ENCODE assay signal across 17 cellular contexts in the genomic region with DNA sequence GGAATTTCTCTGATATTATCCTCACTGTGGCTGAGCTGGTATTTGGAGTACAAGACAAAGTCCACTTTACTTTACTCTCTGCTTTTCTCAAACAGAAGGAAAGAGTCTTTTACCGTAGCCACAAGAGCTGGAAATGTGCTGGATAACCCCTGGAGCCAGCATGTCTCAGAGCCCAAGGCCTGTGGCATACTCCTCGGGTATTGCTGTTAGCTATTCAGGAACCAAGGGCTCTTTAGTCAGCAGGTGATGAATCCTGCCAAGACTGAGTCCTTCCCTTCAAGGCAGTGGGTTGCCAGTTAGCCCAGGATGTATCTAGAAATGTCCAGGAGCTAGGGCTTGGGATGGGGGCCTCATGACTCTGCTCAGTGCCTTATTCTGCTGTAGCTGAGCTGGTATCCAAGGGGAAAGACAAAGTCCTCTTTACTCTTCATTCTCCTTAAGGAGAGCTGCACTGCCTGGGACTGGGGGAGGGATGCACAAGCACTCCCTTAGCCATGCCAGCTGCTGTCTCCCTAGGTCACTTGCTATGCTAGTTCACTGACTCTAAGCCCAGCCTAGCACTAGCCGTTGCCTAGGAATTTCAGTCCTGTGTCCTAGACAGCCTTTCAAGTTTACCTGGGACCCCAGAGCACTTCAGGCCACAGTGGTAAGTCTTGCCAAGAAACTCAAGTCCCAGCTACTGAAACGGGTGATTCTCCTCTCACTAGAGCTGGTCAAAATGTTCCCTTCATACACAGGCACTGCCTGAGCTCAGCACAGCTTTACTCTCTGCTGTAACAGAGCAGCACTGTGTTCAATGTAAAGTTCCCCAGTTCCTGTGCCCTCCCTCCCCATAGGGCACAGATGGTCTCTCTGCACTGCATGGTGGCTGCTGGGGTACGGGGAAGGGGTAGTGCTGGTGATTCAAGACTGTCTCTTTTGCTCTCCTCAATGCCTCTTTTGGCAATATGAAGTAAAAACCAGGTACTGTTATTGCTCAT.
"Had no signal": no experiment of that assay in that cellular context is flagged by ENCODE, and none has a peak within 500 bp of the region (broad histone marks: within the 10 kb centered on the region; RNA-seq: fewer than 3 reads in every experiment).

No MANE protein-coding gene starts in this region.

- H3K27me3 Mint-ChIP-seq: dendritic cell treated with granulocyte-macrophage colony-stimulating factor and Interleukin-4, amounts not matched to agents 40 ng/mL and 50 ng/mL, for 4 days had no signal

- DNase-seq: activated CD4-positive, alpha-beta memory T cell treated with anti-CD3 and anti-CD28 coated beads for 36 hours; activated CD4-positive, alpha-beta T cell treated with anti-CD3 and anti-CD28 coated beads for 36 hours; activated naive CD8-positive, alpha-beta T cell treated with anti-CD3 and anti-CD28 coated beads for 36 hours; amniotic stem cell; effector CD8-positive, alpha-beta T cell; esophagus squamous epithelium; left cardiac atrium; lower lobe of right lung; midbrain; nephron progenitor cell; right cardiac atrium; stomach; testis had no signal

- H3K4me1 Mint-ChIP-seq: activated CD4-positive, alpha-beta T cell treated with anti-CD3 and anti-CD28 coated beads for 36 hours; activated naive CD8-positive, alpha-beta T cell treated with anti-CD3 and anti-CD28 coated beads for 36 hours; nephron progenitor cell had no signal

- H3K36me3 ChIP-seq: cardiac muscle cell, esophagus squamous epithelium, lower lobe of right lung, prostate gland, stomach had no signal

- H3K4me3 ChIP-seq: cardiac muscle cell, esophagus squamous epithelium, lower lobe of right lung, prostate gland, stomach, testis had no signal

- H3K27me3 ChIP-seq: cardiac muscle cell, esophagus squamous epithelium, stomach, testis had no signal

- H3K4me3 Mint-ChIP-seq: activated CD4-positive, alpha-beta memory T cell treated with anti-CD3 and anti-CD28 coated beads for 36 hours; activated CD4-positive, alpha-beta T cell treated with anti-CD3 and anti-CD28 coated beads for 36 hours; activated naive CD8-positive, alpha-beta T cell treated with anti-CD3 and anti-CD28 coated beads for 36 hours; dendritic cell treated with granulocyte-macrophage colony-stimulating factor and Interleukin-4, amounts not matched to agents 40 ng/mL and 50 ng/mL, for 4 days; nephron progenitor cell; T-helper 1 cell treated with Interleukin-12 subunit alpha and Interleukin-12 subunit beta and Interleukin-4 antibody, amounts not matched to agents 30 μg/mL and 1 μg/mL, for 36 hours had no signal

- H3K27ac ChIP-seq: cardiac muscle cell, esophagus squamous epithelium, lower lobe of right lung, prostate gland, stomach, testis had no signal

- H3K27ac Mint-ChIP-seq: activated CD4-positive, alpha-beta memory T cell treated with anti-CD3 and anti-CD28 coated beads for 36 hours; activated CD4-positive, alpha-beta T cell treated with anti-CD3 and anti-CD28 coated beads for 36 hours; activated naive CD8-positive, alpha-beta T cell treated with anti-CD3 and anti-CD28 coated beads for 36 hours; dendritic cell treated with granulocyte-macrophage colony-stimulating factor and Interleukin-4, amounts not matched to agents 40 ng/mL and 50 ng/mL, for 4 days; nephron progenitor cell; T-helper 1 cell treated with Interleukin-12 subunit alpha and Interleukin-12 subunit beta and Interleukin-4 antibody, amounts not matched to agents 30 μg/mL and 1 μg/mL, for 36 hours had no signal

- H3K4me1 ChIP-seq: esophagus squamous epithelium, lower lobe of right lung, prostate gland, testis had no signal

- H3K9me3 ChIP-seq: esophagus squamous epithelium, lower lobe of right lung, prostate gland, stomach, testis had no signal

- ATAC-seq: activated CD4-positive, alpha-beta T cell treated with anti-CD3 and anti-CD28 coated beads for 36 hours; left cardiac atrium; lower lobe of right lung; right cardiac atrium had no signal

- H3K36me3 Mint-ChIP-seq: activated CD4-positive, alpha-beta memory T cell treated with anti-CD3 and anti-CD28 coated beads for 36 hours; activated naive CD8-positive, alpha-beta T cell treated with anti-CD3 and anti-CD28 coated beads for 36 hours had no signal
